ENCODE assay signal across 8 cellular contexts in the genomic region with DNA sequence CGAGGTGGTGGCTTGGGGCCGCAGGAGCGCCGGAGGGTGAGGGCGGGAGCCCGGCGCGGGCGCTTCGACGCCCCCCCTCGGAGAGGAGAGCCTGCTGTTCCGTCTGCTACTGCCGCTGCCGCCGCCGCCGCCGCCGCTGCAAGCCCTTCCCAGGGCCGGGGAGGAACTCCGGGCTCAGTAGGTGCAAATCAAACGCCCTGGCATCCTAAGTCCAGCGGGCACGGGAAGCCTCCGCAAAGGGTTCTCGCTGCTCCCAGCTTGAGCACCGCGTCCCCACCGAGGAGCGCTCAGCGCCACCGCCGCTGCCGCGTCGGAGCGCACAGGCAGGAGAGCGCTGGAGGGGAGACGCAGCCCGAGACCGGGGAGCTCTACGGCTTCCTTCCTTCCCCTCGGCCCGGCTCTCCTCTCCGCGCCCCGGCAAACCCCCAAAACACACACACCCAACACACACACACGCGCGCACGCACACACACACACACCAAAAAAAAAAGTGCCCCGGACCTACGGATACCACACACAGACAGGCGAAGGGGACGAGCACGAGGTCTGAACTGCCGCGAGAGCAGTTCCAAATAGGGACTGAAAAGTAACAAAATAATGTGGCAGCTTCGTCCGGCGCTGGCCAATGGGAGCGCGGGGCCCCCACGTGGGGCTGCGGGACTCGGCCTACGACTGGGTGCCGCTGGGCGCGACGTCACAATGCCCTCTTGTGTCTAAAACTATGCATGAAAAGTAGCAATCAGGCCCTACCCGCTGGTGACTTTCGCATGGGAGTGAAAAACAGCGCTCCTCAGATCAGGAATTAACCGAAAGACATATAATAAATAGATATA. TPM values are rescaled to one million over a fixed set of nuclear protein-coding genes. Genes with fewer than 3 reads are reported as not detected.
A peak's percentile ranks its signal among the peaks of the same experiment; 100 is the strongest.
DNase-seq lines count a peak whose midpoint lies in the region; ATAC-seq lines count a peak whose summit lies in the region.

TSS of gene TLE3 (minus strand) at position 581 of the 833 bp plus-strand sequence. CDS start 1,119 bp downstream, outside the sequence.

- CTCF ChIA-PET in activated CD8-positive, alpha-beta memory T cell treated with anti-CD3 and anti-CD28 coated beads for 36 hours (lab: Charles Lee): interaction anchor here (0.6 to 3.2 kb wide), 6 partner anchors 338 to 634 kb away, joined by 3 to 12 read pairs (median 4); no protein-coding TSS in a partner anchor

- DNase-seq in CMK (ENCODE audit: low read depth) (peak; percentile 96), HS-5 (ENCODE audit: low read depth) (peak; percentile 79), medulla oblongata (ENCODE audit: extremely low spot score) (peak; percentile 99)
- DNase-seq in NK-92 treated with Interleukin-12 subunit alpha and Interleukin-12 subunit beta, amount 100 ng/mL, for 24 hours (lab: John Stamatoyannopoulos, UW): peak; percentile 86
- peak; percentile 96 to 97 (median 96) for DNase-seq in effector memory CD4-positive, alpha-beta T cell
- DNase-seq in stimulated activated CD8-positive, alpha-beta memory T cell treated with anti-CD3 and anti-CD28 coated beads, Interleukin-12 subunit alpha, Interleukin-12 subunit beta, amount 100 ng/mL, for 24 hours (ENCODE audit: extremely low read depth): peak; percentile 91

- peak; percentile 52 for ATAC-seq in GM19467 (IDR thresholded peaks at IDR 0.05; ENCODE audit: unreplicated experiment)

- H3K4me3 ChIP-seq in effector memory CD4-positive, alpha-beta T cell (ENCODE audit: insufficient read depth, low read depth, low read length, poor library complexity, severe bottlenecking): peak within 1 kb of the TSS; percentile 87

- no peaks in the 10 kb centered on the region for H3K27me3 ChIP-seq in effector memory CD4-positive, alpha-beta T cell (replicated peaks; ENCODE audit: control insufficient read depth, insufficient read depth, low read length, poor library complexity, severe bottlenecking)

- no peaks in the 10 kb centered on the region for H3K9me3 ChIP-seq in effector memory CD4-positive, alpha-beta T cell (ENCODE audit: control insufficient read depth, low read length)

- H3K36me3 ChIP-seq in effector memory CD4-positive, alpha-beta T cell (ENCODE audit: control insufficient read depth, insufficient read depth, low read length): no peaks in the 10 kb centered on the region

- POLR2A ChIA-PET in activated CD8-positive, alpha-beta memory T cell treated with anti-CD3 and anti-CD28 coated beads for 36 hours (lab: Charles Lee): interaction anchor here (1.0 to 2.1 kb wide), 7 partner anchors 336 to 645 kb away, joined by 3 to 10 read pairs (median 5); partner anchors contain the start of gene RPLP1

- peaks cover 54% of the 10 kb centered on the region for H3K4me1 ChIP-seq in effector memory CD4-positive, alpha-beta T cell (ENCODE audit: control insufficient read depth, insufficient read depth, low read length, poor library complexity, severe bottlenecking)

- peak within 1 kb of the TSS; percentile 89 for H3K27ac ChIP-seq in effector memory CD4-positive, alpha-beta T cell (ENCODE audit: insufficient read depth, low read length, poor library complexity, severe bottlenecking)

RNA-seq across cellular contexts. Expression of gene TLE3, which starts in this region (rescaled TPM):
- total RNA-seq in activated CD8-positive, alpha-beta memory T cell treated with anti-CD3 and anti-CD28 coated beads for 36 hours: 10 to 100 TPM; 80.4 to 85.7 TPM

Comparison
In these comparisons a context has a peak if more than half of its experiments do, and no peak if none do; other contexts are left out.
1. Peak in every context shown above with its lines: DNase-seq, ATAC-seq, H3K4me3 ChIP-seq and H3K27ac ChIP-seq.